In the genomic region with DNA sequence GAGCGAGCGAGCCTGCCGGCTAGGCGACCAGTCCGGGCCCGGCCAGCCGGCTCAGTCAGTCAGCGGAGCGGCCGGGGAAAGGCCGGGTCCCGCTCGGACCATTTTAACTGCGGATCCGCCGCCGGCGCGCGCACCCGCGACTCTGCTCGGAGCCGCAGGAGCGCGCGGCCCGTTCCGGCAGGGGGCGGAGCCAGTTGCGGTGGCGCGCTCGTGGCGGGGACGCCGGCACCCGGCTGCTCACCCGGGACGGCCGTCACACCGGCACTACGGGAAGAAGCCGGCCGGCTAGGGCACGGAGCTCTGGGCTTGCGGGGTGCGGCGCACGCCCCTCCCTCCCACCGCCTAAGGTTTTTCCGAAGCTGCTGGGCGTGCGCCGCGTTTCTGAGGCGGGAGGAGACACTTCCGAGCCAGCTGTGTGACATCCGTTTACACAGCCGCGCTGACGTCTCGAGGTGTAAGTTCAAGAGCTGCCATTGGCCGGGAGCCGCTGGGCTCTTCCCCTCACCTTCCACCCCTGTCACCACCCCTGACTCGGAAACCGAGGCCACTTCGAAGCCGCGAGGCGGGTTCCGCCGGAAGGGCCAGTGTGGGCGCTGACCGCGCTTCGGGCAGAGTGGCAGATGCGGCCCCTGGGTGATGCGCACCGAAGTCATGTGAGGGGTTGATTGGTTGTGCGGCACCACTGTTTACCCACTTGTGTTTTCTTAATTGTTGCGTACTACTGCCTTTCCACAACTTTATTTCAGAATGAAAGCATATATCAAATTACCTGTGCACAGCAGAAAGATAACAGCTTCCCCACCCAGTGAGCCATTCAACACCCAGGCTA, we compare ENCODE assay signal across 8 cellular contexts. TPM values are rescaled to one million over a fixed set of nuclear protein-coding genes. Genes with fewer than 3 reads are reported as not detected.
DNase-seq lines count a peak whose midpoint lies in the region; ATAC-seq and TF ChIP-seq lines count a peak whose summit lies in the region.

A gene (minus strand): TSS at position 144 of the 829 bp plus-strand sequence.

- under 1% methylated on average over 82 of the region's 82 CpGs for WGBS in right cardiac atrium

- H3K4me3 ChIP-seq in right cardiac atrium (ENCODE audit: low read length) (peak within 1 kb of the TSS; percentile 96), vagina (peak within 1 kb of the TSS; percentile 78 to 90)

- intact Hi-C loops in right cardiac atrium (cut with DNase I) = no loop called here
- intact Hi-C loops in vagina (cut with DNase I) = loop anchor here (10.0 kb wide), 1 partner anchor 373 kb away; no protein-coding TSS in a partner anchor

- DNase-seq in NCI-H187 (lab: John Stamatoyannopoulos, UW) (peak; percentile 70 to 72), T-helper 2 cell (peak; percentile 74 to 99 (median 88)), anterior cingulate cortex (lab: John Stamatoyannopoulos, UW) (peak; percentile 56 to 96 (median 90)), right cardiac atrium (peak; percentile 96 to 98 (median 97)), putamen (ENCODE audit: low spot score) (peak; percentile 87), vagina (ENCODE audit: extremely low spot score in 2 of 2) (peak in 1 of 2 donors; percentile 96)

- H3K27me3 ChIP-seq in right cardiac atrium (ENCODE audit: control insufficient read depth, insufficient read depth) = no peaks in the 10 kb centered on the region
- no peaks in the 10 kb centered on the region for H3K27me3 ChIP-seq in vagina

- no peaks in the 10 kb centered on the region for H3K36me3 ChIP-seq in vagina

- TF ChIP-seq POLR2A in GM15510 (IDR thresholded peaks at IDR 0.05; ENCODE audit: borderline replicate concordance, extremely low read depth, insufficient read length) (peak; percentile 76), vagina (IDR thresholded peaks at IDR 0.05) (peak in 1 of 2 donors; percentile 90)

- ATAC-seq in HG02884 (IDR thresholded peaks at IDR 0.05; ENCODE audit: unreplicated experiment) (peak; percentile 64), right cardiac atrium (peak; percentile 90 to 94)

- H3K4me1 ChIP-seq in right cardiac atrium (ENCODE audit: control insufficient read depth, insufficient read depth, low read length) (no peaks in the 10 kb centered on the region), vagina (peaks cover 30% of the 10 kb centered on the region)

- no peak for TF ChIP-seq CTCF in vagina (IDR thresholded peaks at IDR 0.05)

- peak within 1 kb of the TSS; percentile 98 for H3K27ac ChIP-seq in right cardiac atrium (ENCODE audit: low read length)
- peak within 1 kb of the TSS; percentile 98 for H3K27ac ChIP-seq in vagina

- H3K9me3 ChIP-seq in right cardiac atrium (ENCODE audit: control insufficient read depth, low read length) = no peaks in the 10 kb centered on the region
- no peaks in the 10 kb centered on the region for H3K9me3 ChIP-seq in vagina

RNA-seq across cellular contexts. Expression of the gene that starts here (rescaled TPM):
- total RNA-seq in right cardiac atrium (10 to 100 TPM; 31.2 to 37.3 (median 35.7) TPM), vagina (15.0 TPM)
- polyA plus RNA-seq in right cardiac atrium = 13.4 TPM
